22 cellular contexts compared by ENCODE assay signal in genomic region chr1:244850099-244850852, GRCh38. TPM values are rescaled to one million over a fixed set of nuclear protein-coding genes. Genes with fewer than 3 reads are reported as not detected.
A peak's percentile ranks its signal among the peaks of the same experiment; 100 is the strongest.
DNase-seq lines count a peak whose midpoint lies in the region; ATAC-seq, FAIRE-seq and TF ChIP-seq lines count a peak whose summit lies in the region.
"Had no signal": no experiment of that assay in that cellular context is flagged by ENCODE, and none has a peak within 500 bp of the region (broad histone marks: within the 10 kb centered on the region; RNA-seq: fewer than 3 reads in every experiment).

No MANE protein-coding gene starts in this region.

- no peaks in the 10 kb centered on the region for H3K9me3 ChIP-seq in GM12878 (replicated peaks; ENCODE audit: control insufficient read depth, insufficient read depth, low read length)
- H3K9me3 ChIP-seq: vagina had no signal

- intact Hi-C loops in activated CD4-positive, alpha-beta T cell treated with anti-CD3 and anti-CD28 coated beads for 36 hours (cut with DNase I, micrococcal nuclease): no loop called here
- intact Hi-C loops in GM12878 (cut with micrococcal nuclease; ENCODE audit: unreplicated experiment): no loop called here

- DNase-seq in activated CD4-positive, alpha-beta T cell treated with anti-CD3 and anti-CD28 coated beads for 36 hours: no peak
- DNase-seq in activated CD4-positive, alpha-beta T cell treated with anti-CD3 and anti-CD28 coated beads, Interleukin-2, amount 50 U/mL, for 48 hours: no peak
- DNase-seq in GM12891 (ENCODE audit: insufficient read length, low spot score): no peak
- no peak for DNase-seq in GM12878 (ENCODE audit: low read depth, low spot score)
- no peak for DNase-seq in naive thymus-derived CD8-positive, alpha-beta T cell
- DNase-seq in iPS-NIHi7 (ENCODE audit: extremely low spot score): no peak
- DNase-seq: amygdala; cerebellar nuclear complex; EL; foreskin fibroblast; naive B cell; NCI-H1694 treated with DMSO at 0.1 percent for 48 hours; NCI-H510A; stimulated activated CD4-positive, alpha-beta T cell treated with anti-CD3 and anti-CD28 coated beads, Interleukin-15, amount 100 ng/mL, for 24 hours; T1000 had no signal

- H3K4me3 ChIP-seq in GM12878: no peak overlapping the region
- H3K4me3 ChIP-seq: GM23338, vagina had no signal

- SMC1A ChIA-PET in GM12878 (lab: Charles Lee; ENCODE audit: uncharacterized antibody, unreplicated experiment): interaction anchor here (0.7 to 18.4 kb wide), 12 partner anchors 9 to 192 kb away, joined by 3 to 360 read pairs (median 4); partner anchors contain the start of gene COX20

- H3K4me2 ChIP-seq in GM12878 (ENCODE audit: control insufficient read depth, insufficient read depth): no peak overlapping the region
- H3K4me2 ChIP-seq: GM23338 had no signal

- no peaks in the 10 kb centered on the region; the same call in 1 of the 2 replicates for H4K20me1 ChIP-seq in GM12878 (ENCODE audit: control insufficient read depth, insufficient read depth)

- no peak overlapping the region for H2AFZ ChIP-seq in GM12878 (ENCODE audit: control insufficient read depth, low read depth, low read length)
- H2AFZ ChIP-seq: GM23338 had no signal

- peaks cover 74% of the 10 kb centered on the region for H3K36me3 Mint-ChIP-seq in activated CD4-positive, alpha-beta T cell treated with anti-CD3 and anti-CD28 coated beads for 36 hours (ENCODE audit: low read depth)
- H3K36me3 Mint-ChIP-seq in naive thymus-derived CD8-positive, alpha-beta T cell: peaks cover 10 to 94% (median 36%) of the 10 kb centered on the region in 3 donors

- no peak for TF ChIP-seq RAD21 in GM12878 (IDR thresholded peaks at IDR 0.05; ENCODE audit: insufficient read depth, low read depth, low read length)

- H3K36me3 ChIP-seq in GM12878 (ENCODE audit: control insufficient read depth in 2 of 2, insufficient read depth in 2 of 2, low read length in 1 of 2): peaks cover 0 to 46% of the 10 kb centered on the region in 2 experiments

- H3K4me1 ChIP-seq in GM12878 (ENCODE audit: control insufficient read depth, insufficient read depth, low read length): no peaks in the 10 kb centered on the region

- RAD21 ChIA-PET in GM12878 (lab: Charles Lee; ENCODE audit: unreplicated experiment): interaction anchor here (0.7 to 2.6 kb wide), 3 partner anchors 12 to 32 kb away, joined by 3 to 16 read pairs (median 5); no protein-coding TSS in a partner anchor

- no peak overlapping the region for H3K9ac ChIP-seq in GM12878 (ENCODE audit: control insufficient read depth, insufficient read depth, low read length)

- no TSS peak for BruUV-seq in GM12878 (replicated peaks; lab: Mats Ljungman, UMichigan)

- H3K27me3 Mint-ChIP-seq in activated CD4-positive, alpha-beta T cell treated with anti-CD3 and anti-CD28 coated beads for 36 hours: no peaks in the 10 kb centered on the region
- H3K27me3 Mint-ChIP-seq in naive thymus-derived CD8-positive, alpha-beta T cell: no peaks in the 10 kb centered on the region
- H3K27me3 Mint-ChIP-seq: activated CD4-positive, alpha-beta T cell treated with anti-CD3 and anti-CD28 coated beads, Interleukin-2, amount 10 ng/mL, durations not matched to agents 24 days and 14 days; naive B cell had no signal

- H3K4me3 Mint-ChIP-seq in activated CD4-positive, alpha-beta T cell treated with anti-CD3 and anti-CD28 coated beads for 36 hours: no peak overlapping the region
- H3K4me3 Mint-ChIP-seq in naive thymus-derived CD8-positive, alpha-beta T cell: no peak overlapping the region
- H3K4me3 Mint-ChIP-seq: activated CD4-positive, alpha-beta T cell treated with anti-CD3 and anti-CD28 coated beads, Interleukin-2, amount 10 ng/mL, durations not matched to agents 24 days and 14 days; CD14-positive monocyte; GM23338; naive B cell had no signal

- peaks cover 65% of the 10 kb centered on the region for H3K4me1 Mint-ChIP-seq in activated CD4-positive, alpha-beta T cell treated with anti-CD3 and anti-CD28 coated beads for 36 hours
- peaks cover 28 to 85% (median 71%) of the 10 kb centered on the region in 4 donors for H3K4me1 Mint-ChIP-seq in naive thymus-derived CD8-positive, alpha-beta T cell

- H3K27me3 ChIP-seq in GM12878 (replicated peaks in 1 of 2; ENCODE audit: control insufficient read depth in 2 of 2, insufficient read depth in 2 of 2, low read length in 1 of 2): no peaks in the 10 kb centered on the region
- H3K27me3 ChIP-seq: vagina had no signal

- POLR2A ChIA-PET in activated CD4-positive, alpha-beta T cell treated with anti-CD3 and anti-CD28 coated beads for 36 hours (lab: Charles Lee): interaction anchor here (0.7 kb wide), 2 partner anchors 10 to 11 kb away, joined by 3 to 14 read pairs; no protein-coding TSS in a partner anchor
- POLR2A ChIA-PET in GM12878 (lab: Charles Lee): interaction anchor here (0.5 to 21.2 kb wide), 5 partner anchors 9 to 47 kb away, joined by 3 to 350 read pairs (median 3); partner anchors contain the start of gene COX20
- POLR2A ChIA-PET in naive thymus-derived CD8-positive, alpha-beta T cell (lab: Charles Lee): interaction anchor here (1.0 to 25.8 kb wide), 5 partner anchors 4 to 121 kb away, joined by 4 to 1109 read pairs (median 7); partner anchors contain the start of genes COX20 and HNRNPU

- peaks cover 21% of the 10 kb centered on the region for H3K79me2 ChIP-seq in GM12878 (ENCODE audit: control insufficient read depth, insufficient read depth, low read length)

- FAIRE-seq in GM12891 (lab: Jason Lieb, UNC) (no peak), GM12878 (lab: Jason Lieb, UNC) (no peak)

- no peaks in the 10 kb centered on the region for H3K9me3 Mint-ChIP-seq in activated CD4-positive, alpha-beta T cell treated with anti-CD3 and anti-CD28 coated beads for 36 hours (ENCODE audit: low read depth)
- no peaks in the 10 kb centered on the region for H3K9me3 Mint-ChIP-seq in naive thymus-derived CD8-positive, alpha-beta T cell
- H3K9me3 Mint-ChIP-seq: activated CD4-positive, alpha-beta T cell treated with anti-CD3 and anti-CD28 coated beads, Interleukin-2, amount 10 ng/mL, durations not matched to agents 24 days and 14 days; CD14-positive monocyte; GM23338; naive B cell had no signal

- in situ Hi-C loops in GM12878 (cut with MboI): no loop called here

- TF ChIP-seq POLR2A in GM12891 (IDR thresholded peaks at IDR 0.05; ENCODE audit: low read depth, low read length) (peak; percentile 77), GM12878 (IDR thresholded peaks at IDR 0.05; ENCODE audit: low read depth, low read length) (no peak)

- CTCF ChIA-PET in activated CD4-positive, alpha-beta T cell treated with anti-CD3 and anti-CD28 coated beads for 36 hours (lab: Charles Lee): interaction anchor here (1.4 to 5.8 kb wide), 7 partner anchors 7 to 16 kb away, joined by 3 to 29 read pairs (median 9); no protein-coding TSS in a partner anchor
- CTCF ChIA-PET in GM12878 (lab: Yijun Ruan, JAX): interaction anchor here (0.7 to 2.3 kb wide), 7 partner anchors 9 to 91 kb away, joined by 3 to 11 read pairs (median 4); no protein-coding TSS in a partner anchor

- TF ChIP-seq EP300 in GM12878 (IDR thresholded peaks at IDR 0.05; ENCODE audit: borderline replicate concordance in 1 of 2, control insufficient read depth in 1 of 2, low read depth in 2 of 2, low read length in 2 of 2): no peak

- TF ChIP-seq CTCF in GM12878 (IDR thresholded peaks at IDR 0.05 in 2 of 3, conservative IDR thresholded peaks at IDR 0.05 in 1 of 3; ENCODE audit: control insufficient read depth in 2 of 3, extremely low read depth in 1 of 3, insufficient read depth in 1 of 3, low read depth in 3 of 3, low read length in 3 of 3): no peak

- H3K27ac Mint-ChIP-seq in activated CD4-positive, alpha-beta T cell treated with anti-CD3 and anti-CD28 coated beads for 36 hours: peak overlapping the region; percentile 55
- H3K27ac Mint-ChIP-seq in naive thymus-derived CD8-positive, alpha-beta T cell: peak overlapping the region in 8 of 10 donors; percentile 19 to 80 (median 44)
- H3K27ac Mint-ChIP-seq: GM23338 had no signal

- 47% methylated on average over 3 of the region's 3 CpGs for WGBS in GM12878 (ENCODE audit: insufficient coverage, insufficient replicate concordance, low lambda C conversion rate, missing lambda C conversion rate)

- no peak for ATAC-seq in activated CD4-positive, alpha-beta T cell treated with anti-CD3 and anti-CD28 coated beads for 36 hours
- no peak for ATAC-seq in GM12878
- ATAC-seq in naive thymus-derived CD8-positive, alpha-beta T cell: no peak
- no peak for ATAC-seq in GM21447 (IDR thresholded peaks at IDR 0.05; ENCODE audit: unreplicated experiment)
- ATAC-seq in HG03520 (IDR thresholded peaks at IDR 0.05; ENCODE audit: unreplicated experiment): no peak
- ATAC-seq: GM23338, Right ventricle myocardium inferior had no signal

- H3K27ac ChIP-seq in GM12878 (ENCODE audit: control insufficient read depth, insufficient read depth): no peak overlapping the region
- H3K27ac ChIP-seq: vagina had no signal

RNA-seq across cellular contexts. Expression of gene HNRNPU, which starts 14.1 kb away (rescaled TPM):
- 100 to 1,000 TPM; 521 to 532 TPM for total RNA-seq in activated CD4-positive, alpha-beta T cell treated with anti-CD3 and anti-CD28 coated beads for 36 hours
- 250 TPM for polyA plus RNA-seq in GM12891 (2012; ENCODE audit: low read depth, missing spikeins)
- 817 and 826 TPM in 2 replicates for total RNA-seq in GM12878 (2013; cell fraction: nucleolus; rRNA removed)
- total RNA-seq in GM12878 (2014; rRNA removed) (377 and 402 TPM in 2 replicates), GM12878 (2014; rRNA removed; fragmentation: Illumina TruSeq; extraction: Trizol) (443 and 460 TPM in 2 replicates), GM12878 (2021) (431 and 461 TPM in 2 replicates)
- polyA plus RNA-seq in GM12878 (2011; ENCODE audit: low read depth): 171 TPM
- polyA plus RNA-seq in GM12878 (2011; rRNA removed) (327 and 513 TPM in 2 replicates), GM12878 (2014; fragmentation: Illumina TruSeq; extraction: Trizol) (569 and 704 TPM in 2 replicates), GM12878 (2014; fragmentation: Nextera tagmentation; extraction: Ambion mirVana) (100 to 1,000 TPM; 163 to 201 TPM), GM12878 (2014; rRNA removed) (331 and 358 TPM in 2 replicates), GM12878 (2016; fragmentation: Nextera tagmentation; extraction: Ambion mirVana) (100 to 1,000 TPM; 439 to 514 TPM)
- 120 TPM in 2 replicates for polyA plus RNA-seq in GM12878 (2011; cell fraction: cytosol; rRNA removed)
- 211 and 351 TPM in 2 replicates for polyA plus RNA-seq in GM12878 (2011; cell fraction: nucleus; rRNA removed)
- polyA plus RNA-seq in GM12878 (2012): 234 TPM in 2 replicates
- polyA minus RNA-seq in GM12878 (2011; rRNA and poly(A)+ RNA removed): 237 and 306 TPM in 2 replicates
- 125 and 176 TPM in 2 replicates for polyA minus RNA-seq in GM12878 (2011; cell fraction: cytosol; rRNA and poly(A)+ RNA removed)
- 88.7 and 155 TPM in 2 replicates for polyA minus RNA-seq in GM12878 (2011; cell fraction: nucleus; rRNA and poly(A)+ RNA removed)
- total RNA-seq in naive thymus-derived CD8-positive, alpha-beta T cell: 100 to 1,000 TPM; 395 to 403 TPM
- 100 to 1,000 TPM; 179 to 392 (median 281) TPM for polyA plus RNA-seq in naive thymus-derived CD8-positive, alpha-beta T cell

RNA-seq across cellular contexts. Expression of gene COX20, which starts 14.8 kb away (rescaled TPM):
- total RNA-seq in activated CD4-positive, alpha-beta T cell treated with anti-CD3 and anti-CD28 coated beads for 36 hours: 10 to 100 TPM; 32.0 to 33.2 TPM
- polyA plus RNA-seq in GM12891 (2012; ENCODE audit: low read depth, missing spikeins): 63.7 TPM
- 28.5 and 29.0 TPM in 2 replicates for total RNA-seq in GM12878 (2013; cell fraction: nucleolus; rRNA removed)
- total RNA-seq in GM12878 (2014; rRNA removed): 22.8 and 25.9 TPM in 2 replicates
- total RNA-seq in GM12878 (2014; rRNA removed; fragmentation: Illumina TruSeq; extraction: Trizol): 31.6 and 40.4 TPM in 2 replicates
- 22.1 and 28.4 TPM in 2 replicates for total RNA-seq in GM12878 (2021)
- polyA plus RNA-seq in GM12878 (2011; ENCODE audit: low read depth): 11.9 TPM
- 36.7 and 75.5 TPM in 2 replicates for polyA plus RNA-seq in GM12878 (2011; rRNA removed)
- 12.9 and 14.4 TPM in 2 replicates for polyA plus RNA-seq in GM12878 (2011; cell fraction: cytosol; rRNA removed)
- polyA plus RNA-seq in GM12878 (2011; cell fraction: nucleus; rRNA removed): 17.8 and 18.8 TPM in 2 replicates
- 35.9 and 36.7 TPM in 2 replicates for polyA plus RNA-seq in GM12878 (2012)
- 54.4 and 54.9 TPM in 2 replicates for polyA plus RNA-seq in GM12878 (2014; fragmentation: Illumina TruSeq; extraction: Trizol)
- polyA plus RNA-seq in GM12878 (2014; fragmentation: Nextera tagmentation; extraction: Ambion mirVana): 10 to 100 TPM; 91.9 to 95.3 TPM
- polyA plus RNA-seq in GM12878 (2014; rRNA removed): 38.0 and 51.0 TPM in 2 replicates
- polyA plus RNA-seq in GM12878 (2016; fragmentation: Nextera tagmentation; extraction: Ambion mirVana): 100 to 1,000 TPM; 112 TPM
- 8.3 and 11.3 TPM in 2 replicates for polyA minus RNA-seq in GM12878 (2011; rRNA and poly(A)+ RNA removed)
- 2.5 and 3.8 TPM in 2 replicates for polyA minus RNA-seq in GM12878 (2011; cell fraction: cytosol; rRNA and poly(A)+ RNA removed)
- 16.2 and 22.1 TPM in 2 replicates for polyA minus RNA-seq in GM12878 (2011; cell fraction: nucleus; rRNA and poly(A)+ RNA removed)
- 10 to 100 TPM; 35.8 to 36.8 TPM for total RNA-seq in naive thymus-derived CD8-positive, alpha-beta T cell
- polyA plus RNA-seq in naive thymus-derived CD8-positive, alpha-beta T cell: 10 to 100 TPM; 31.4 to 52.6 (median 49.3) TPM
